In genomic region chr7:131329176-131329570, GRCh38 we compare ENCODE assay signal across 8 cellular contexts. TPM values are rescaled to one million over a fixed set of nuclear protein-coding genes. Genes with fewer than 3 reads are reported as not detected.
DNase-seq lines count a peak whose midpoint lies in the region; ATAC-seq and TF ChIP-seq lines count a peak whose summit lies in the region.

No MANE protein-coding gene starts in this region.

- no peaks in the 10 kb centered on the region for H3K9me3 Mint-ChIP-seq in central memory CD8-positive, alpha-beta T cell

- peak overlapping the region; percentile 92 for H3K4me3 ChIP-seq in AG04449 (ENCODE audit: low read depth, low read length)
- H3K4me3 ChIP-seq in HUES6 (ENCODE audit: low read depth, low read length): peak overlapping the region; percentile 99
- peak overlapping the region; percentile 92 to 96 for H3K4me3 ChIP-seq in mucosa of rectum (ENCODE audit: low read length in 2 of 2)

- no peak overlapping the region for H3K27ac ChIP-seq in HUES6 (ENCODE audit: low read depth, low read length)
- H3K27ac ChIP-seq in mucosa of rectum (ENCODE audit: low read depth in 2 of 2, low read length in 2 of 2): peak overlapping the region in 1 of 2 donors; percentile 42

- H3K9me3 ChIP-seq in HUES6 (ENCODE audit: control insufficient read depth, insufficient read depth, low read depth, low read length): 0 out of 2 replicates have a peak, but pooled peaks cover 2% of the 10 kb centered on the region
- no peaks in the 10 kb centered on the region for H3K9me3 ChIP-seq in mucosa of rectum (ENCODE audit: control insufficient read depth in 2 of 2, low read length in 2 of 2)

- intact Hi-C loops in left colon (cut with DNase I, micrococcal nuclease): loop anchor here in 1 of 2 donors (10.0 kb wide), 1 partner anchor 224 kb away; no protein-coding TSS in a partner anchor

- TF ChIP-seq CTCF in AG04449 (IDR thresholded peaks at IDR 0.05; ENCODE audit: insufficient read depth, low read length, missing control alignments): no peak

- peaks cover 69% of the 10 kb centered on the region for H3K4me1 Mint-ChIP-seq in central memory CD8-positive, alpha-beta T cell

- H3K36me3 ChIP-seq in HUES6 (ENCODE audit: control insufficient read depth, insufficient read depth, low read length) (peaks cover 11% of the 10 kb centered on the region), mucosa of rectum (ENCODE audit: control insufficient read depth in 2 of 2, insufficient read depth in 2 of 2, low read length in 2 of 2) (no peaks in the 10 kb centered on the region)

- H3K9ac ChIP-seq in HUES6 (ENCODE audit: low read length) (peak overlapping the region; percentile 13), mucosa of rectum (ENCODE audit: low read depth in 1 of 2, low read length in 2 of 2) (peak overlapping the region in 1 of 2 donors; percentile 17)

- no peaks in the 10 kb centered on the region for H3K27me3 Mint-ChIP-seq in central memory CD8-positive, alpha-beta T cell

- H3K27ac Mint-ChIP-seq in central memory CD8-positive, alpha-beta T cell (ENCODE audit: low read depth): peak overlapping the region; percentile 99

- H3K27me3 ChIP-seq in HUES6 (ENCODE audit: control insufficient read depth, insufficient read depth, low read length) (no peaks in the 10 kb centered on the region), mucosa of rectum (ENCODE audit: control insufficient read depth in 2 of 2, insufficient read depth in 2 of 2, low read length in 2 of 2) (no peaks in the 10 kb centered on the region)

- H3K4me1 ChIP-seq in HUES6 (ENCODE audit: control insufficient read depth, insufficient read depth, low read length) (peaks cover 23% of the 10 kb centered on the region), mucosa of rectum (ENCODE audit: control insufficient read depth in 2 of 2, insufficient read depth in 2 of 2, low read length in 2 of 2) (peaks cover 8 to 25% of the 10 kb centered on the region in 2 donors)

- H3K4me3 Mint-ChIP-seq in central memory CD8-positive, alpha-beta T cell: peak overlapping the region; percentile 100

- no peak for DNase-seq in AG04449 (ENCODE audit: low read depth, low spot score)
- no peak for DNase-seq in central memory CD8-positive, alpha-beta T cell (ENCODE audit: low spot score in 2 of 2)
- no peak for DNase-seq in stimulated activated CD4-positive, alpha-beta T cell treated with anti-CD3 and anti-CD28 coated beads, Interleukin-4, amount 100 ng/mL, for 1 hour
- no peak for DNase-seq in left colon

- POLR2A ChIA-PET in AG04449 (lab: Yijun Ruan, JAX): no interaction called here

- CTCF ChIA-PET in AG04449 (lab: Yijun Ruan, JAX): interaction anchor here (4.2 kb wide), 1 partner anchor 260 kb away, joined by 18 read pairs; no protein-coding TSS in a partner anchor

- peaks cover 11% of the 10 kb centered on the region for H3K36me3 Mint-ChIP-seq in central memory CD8-positive, alpha-beta T cell (ENCODE audit: insufficient read depth)

- ATAC-seq in central memory CD8-positive, alpha-beta T cell (replicated peaks; ENCODE audit: extremely low read depth, poor library complexity, severe bottlenecking): no peak
- ATAC-seq in left colon (no peak), GM18858 (IDR thresholded peaks at IDR 0.05; ENCODE audit: unreplicated experiment) (no peak), HG03457 (IDR thresholded peaks at IDR 0.05; ENCODE audit: unreplicated experiment) (no peak)

RNA-seq across cellular contexts. Expression of gene MKLN1, which starts 1.5 kb away (rescaled TPM):
- 10 to 100 TPM; 38.7 to 57.7 TPM for total RNA-seq in left colon
